In genomic region chr14:61256826-61257468, GRCh38 we compare ENCODE assay signal across 17 cellular contexts.
"Had no signal": no experiment of that assay in that cellular context is flagged by ENCODE, and none has a peak within 500 bp of the region (broad histone marks: within the 10 kb centered on the region; RNA-seq: fewer than 3 reads in every experiment).

No MANE protein-coding gene starts in this region.

- H3K27ac Mint-ChIP-seq: activated CD4-positive, alpha-beta T cell treated with anti-CD3 and anti-CD28 coated beads, Interleukin-2, amount 10 ng/mL, durations not matched to agents 7 days and 5 days; activated naive CD4-positive, alpha-beta T cell treated with anti-CD3 and anti-CD28 coated beads, Interleukin-2, amount 10 ng/mL, durations not matched to agents 7 days and 5 days; activated naive CD8-positive, alpha-beta T cell treated with anti-CD3 and anti-CD28 coated beads, Interleukin-2, amount 50 U/mL, for 24 hours; natural killer cell treated with Interleukin-12 subunit alpha and Interleukin-12 subunit beta and Interleukin-15 and Interleukin-18, amount 100 ng/mL, for 72 hours; T-helper 1 cell treated with Interleukin-12 subunit alpha and Interleukin-12 subunit beta and Interleukin-4 antibody, amounts not matched to agents 30 μg/mL and 1 μg/mL, for 36 hours had no signal

- H3K4me1 Mint-ChIP-seq: activated naive CD4-positive, alpha-beta T cell treated with anti-CD3 and anti-CD28 coated beads, Interleukin-2, amount 10 ng/mL, durations not matched to agents 7 days and 5 days; activated naive CD8-positive, alpha-beta T cell treated with anti-CD3 and anti-CD28 coated beads, Interleukin-2, amount 50 U/mL, for 24 hours had no signal

- ATAC-seq: activated CD4-positive, CD25-positive, alpha-beta regulatory T cell treated with anti-CD3 and anti-CD28 coated beads, Interleukin-2, amount 50 U/mL, for 24 hours; activated naive CD8-positive, alpha-beta T cell treated with anti-CD3 and anti-CD28 coated beads, Interleukin-2, amount 50 U/mL, for 24 hours; esophagus mucosa; lower lobe of right lung; natural killer cell treated with Interleukin-12 subunit alpha and Interleukin-12 subunit beta and Interleukin-15 and Interleukin-18, amount 100 ng/mL, for 72 hours had no signal

- H3K36me3 ChIP-seq: colonic mucosa, lower lobe of right lung had no signal

- H3K36me3 Mint-ChIP-seq: activated naive CD4-positive, alpha-beta T cell treated with anti-CD3 and anti-CD28 coated beads, Interleukin-2, amount 10 ng/mL, durations not matched to agents 7 days and 5 days; natural killer cell treated with Interleukin-12 subunit alpha and Interleukin-12 subunit beta and Interleukin-15 and Interleukin-18, amount 100 ng/mL, for 72 hours had no signal

- DNase-seq: activated CD4-positive, alpha-beta T cell treated with anti-CD3 and anti-CD28 coated beads, Interleukin-2, amount 10 ng/mL, durations not matched to agents 7 days and 5 days; activated CD8-positive, alpha-beta memory T cell treated with anti-CD3 and anti-CD28 coated beads, Interleukin-2, amount 50 U/mL, for 4 hours; activated effector memory CD4-positive, alpha-beta T cell treated with Interleukin-2 at 50 U/mL for 16 hours; activated naive CD4-positive, alpha-beta T cell treated with anti-CD3 and anti-CD28 coated beads, Interleukin-2, amount 10 ng/mL, durations not matched to agents 7 days and 5 days; activated naive CD8-positive, alpha-beta T cell treated with anti-CD3 and anti-CD28 coated beads, Interleukin-2, amount 50 U/mL, for 24 hours; activated T-cell treated with anti-CD3 and anti-CD28 coated beads, Interleukin-2, amount 50 U/mL, for 48 hours; aorta; colonic mucosa; hypothalamus; islet precursor cell; lower lobe of right lung; stimulated activated naive CD4-positive, alpha-beta T cell had no signal

- H3K27me3 ChIP-seq: colonic mucosa had no signal

- H3K4me3 ChIP-seq: colonic mucosa, lower lobe of right lung had no signal

- H3K4me1 ChIP-seq: colonic mucosa had no signal

- H3K27ac ChIP-seq: colonic mucosa, lower lobe of right lung had no signal

- H3K9me3 Mint-ChIP-seq: activated CD4-positive, alpha-beta T cell treated with anti-CD3 and anti-CD28 coated beads, Interleukin-2, amount 10 ng/mL, durations not matched to agents 7 days and 5 days; activated naive CD4-positive, alpha-beta T cell treated with anti-CD3 and anti-CD28 coated beads, Interleukin-2, amount 10 ng/mL, durations not matched to agents 7 days and 5 days; activated naive CD8-positive, alpha-beta T cell treated with anti-CD3 and anti-CD28 coated beads, Interleukin-2, amount 50 U/mL, for 24 hours; central memory CD8-positive, alpha-beta T cell; natural killer cell treated with Interleukin-12 subunit alpha and Interleukin-12 subunit beta and Interleukin-15 and Interleukin-18, amount 100 ng/mL, for 72 hours; T-helper 1 cell treated with Interleukin-12 subunit alpha and Interleukin-12 subunit beta and Interleukin-4 antibody, amounts not matched to agents 30 μg/mL and 1 μg/mL, for 36 hours had no signal

- H3K9me3 ChIP-seq: colonic mucosa, lower lobe of right lung had no signal

- H3K4me3 Mint-ChIP-seq: activated CD4-positive, alpha-beta T cell treated with anti-CD3 and anti-CD28 coated beads, Interleukin-2, amount 10 ng/mL, durations not matched to agents 7 days and 5 days; activated naive CD4-positive, alpha-beta T cell treated with anti-CD3 and anti-CD28 coated beads, Interleukin-2, amount 10 ng/mL, durations not matched to agents 7 days and 5 days; activated naive CD8-positive, alpha-beta T cell treated with anti-CD3 and anti-CD28 coated beads, Interleukin-2, amount 50 U/mL, for 24 hours; central memory CD8-positive, alpha-beta T cell; natural killer cell treated with Interleukin-12 subunit alpha and Interleukin-12 subunit beta and Interleukin-15 and Interleukin-18, amount 100 ng/mL, for 72 hours; T-helper 1 cell treated with Interleukin-12 subunit alpha and Interleukin-12 subunit beta and Interleukin-4 antibody, amounts not matched to agents 30 μg/mL and 1 μg/mL, for 36 hours had no signal
